Comparison of ENCODE assay signal across 10 cellular contexts in the genomic region with DNA sequence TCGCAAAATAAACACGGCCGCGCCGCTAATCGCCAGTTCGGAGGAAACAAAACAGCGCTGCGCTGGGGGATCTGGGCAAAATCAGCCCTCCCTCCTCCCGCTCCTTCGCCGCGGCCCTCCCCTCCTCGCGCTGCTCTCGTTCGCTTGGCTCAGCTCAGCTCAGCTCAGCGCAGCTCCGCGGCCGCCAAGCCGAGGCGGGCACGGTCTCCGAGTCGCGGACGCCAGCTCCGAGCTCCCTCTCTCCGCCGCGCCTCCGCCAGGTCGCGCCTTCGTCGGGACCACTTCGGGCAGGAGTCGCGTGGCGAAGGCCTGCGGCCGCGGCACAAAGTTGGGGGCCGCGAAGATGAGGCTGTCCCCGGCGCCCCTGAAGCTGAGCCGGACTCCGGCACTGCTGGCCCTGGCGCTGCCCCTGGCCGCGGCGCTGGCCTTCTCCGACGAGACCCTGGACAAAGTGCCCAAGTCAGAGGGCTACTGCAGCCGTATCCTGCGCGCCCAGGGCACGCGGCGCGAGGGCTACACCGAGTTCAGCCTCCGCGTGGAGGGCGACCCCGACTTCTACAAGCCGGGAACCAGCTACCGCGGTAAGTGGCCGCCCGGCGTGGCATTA. TPM values are rescaled to one million over a fixed set of nuclear protein-coding genes. Genes with fewer than 3 reads are reported as not detected.
DNase-seq lines count a peak whose midpoint lies in the region; ATAC-seq and TF ChIP-seq lines count a peak whose summit lies in the region.
"Had no signal": no experiment of that assay in that cellular context is flagged by ENCODE, and none has a peak within 500 bp of the region (broad histone marks: within the 10 kb centered on the region; RNA-seq: fewer than 3 reads in every experiment).

A gene (plus strand): TSS at position 162 of the 607 bp plus-strand sequence. CDS start 182 bp downstream, at position 344.

- no peak for TF ChIP-seq POLR2A in heart left ventricle (IDR thresholded peaks at IDR 0.05)
- no peak for TF ChIP-seq POLR2A in prostate gland (IDR thresholded peaks at IDR 0.05)

- peak within 1 kb of the TSS; percentile 70 for H3K4me3 Mint-ChIP-seq in activated naive CD4-positive, alpha-beta T cell treated with anti-CD3 and anti-CD28 coated beads for 36 hours

- H3K27me3 Mint-ChIP-seq in activated naive CD4-positive, alpha-beta T cell treated with anti-CD3 and anti-CD28 coated beads for 36 hours (ENCODE audit: low read depth): peaks cover 39% of the 10 kb centered on the region

- H3K4me1 Mint-ChIP-seq in activated naive CD4-positive, alpha-beta T cell treated with anti-CD3 and anti-CD28 coated beads for 36 hours (ENCODE audit: low read depth): peaks cover 7% of the 10 kb centered on the region

- no peaks in the 10 kb centered on the region for H3K9me3 Mint-ChIP-seq in activated naive CD4-positive, alpha-beta T cell treated with anti-CD3 and anti-CD28 coated beads for 36 hours

- no peaks in the 10 kb centered on the region for H3K9me3 ChIP-seq in heart left ventricle
- no peaks in the 10 kb centered on the region for H3K9me3 ChIP-seq in prostate gland

- H3K27ac ChIP-seq in heart left ventricle: peak within 1 kb of the TSS in 9 of 12 donors; percentile 6 to 66 (median 53)
- H3K27ac ChIP-seq in prostate gland: peak within 1 kb of the TSS; percentile 18 to 46
- H3K27ac ChIP-seq: C4-2B had no signal

- CTCF ChIA-PET in activated naive CD4-positive, alpha-beta T cell treated with anti-CD3 and anti-CD28 coated beads for 36 hours (lab: Charles Lee): interaction anchor here (0.9 to 4.0 kb wide), 6 partner anchors 8 to 287 kb away, joined by 3 to 33 read pairs (median 6); no protein-coding TSS in a partner anchor

- TF ChIP-seq CTCF in heart left ventricle (IDR thresholded peaks at IDR 0.05) (peak in 1 of 12 donors; percentile 4), prostate gland (IDR thresholded peaks at IDR 0.05) (no peak)

- H3K36me3 ChIP-seq in heart left ventricle (no peaks in the 10 kb centered on the region), prostate gland (no peaks in the 10 kb centered on the region)

- H3K27ac Mint-ChIP-seq in activated naive CD4-positive, alpha-beta T cell treated with anti-CD3 and anti-CD28 coated beads for 36 hours: no peak within 1 kb of the TSS

- H3K4me1 ChIP-seq in heart left ventricle (peaks cover 0 to 30% (median 9%) of the 10 kb centered on the region in 12 donors), prostate gland (replicated peaks) (no peaks in the 10 kb centered on the region)

- H3K36me3 Mint-ChIP-seq in activated naive CD4-positive, alpha-beta T cell treated with anti-CD3 and anti-CD28 coated beads for 36 hours (ENCODE audit: low read depth): no peaks in the 10 kb centered on the region

- H3K27me3 ChIP-seq in heart left ventricle (peaks cover 10 to 81% (median 46%) of the 10 kb centered on the region in 9 donors), prostate gland (replicated peaks; ENCODE audit: insufficient read depth) (peaks cover 14% of the 10 kb centered on the region)

- 1 to 3% (median 1%) methylated on average over 46 to 74 of the region's 74 CpGs for WGBS in heart left ventricle, 4 donors
- 2% methylated on average over 46 of the region's 74 CpGs for WGBS in prostate gland

- intact Hi-C loops in activated naive CD4-positive, alpha-beta T cell treated with anti-CD3 and anti-CD28 coated beads for 36 hours (cut with micrococcal nuclease): loop anchor here (2.0 to 5.0 kb wide), 2 partner anchors 102 to 295 kb away; a partner anchor contains a TSS
- intact Hi-C loops in heart left ventricle (cut with DNase I) (no loop called here), prostate gland (cut with DNase I) (no loop called here)

- ATAC-seq in heart left ventricle (peak; percentile 35 to 83 (median 70)), HG03159 (IDR thresholded peaks at IDR 0.05; ENCODE audit: unreplicated experiment) (no peak), HG03571 (IDR thresholded peaks at IDR 0.05; ENCODE audit: unreplicated experiment) (no peak)

- DNase-seq in NCI-H2171 treated with DMSO at 0.1 percent for 48 hours (lab: John Stamatoyannopoulos, UW) (peak; percentile 54), NCI-H2171 (lab: John Stamatoyannopoulos, UW) (no peak), heart left ventricle (peak; percentile 29 to 73 (median 51)), prostate gland (ENCODE audit: low spot score) (no peak), HCEC 1CT (no peak)
- DNase-seq in activated naive CD4-positive, alpha-beta T cell treated with anti-CD3 and anti-CD28 coated beads for 36 hours: peak; percentile 67

- H3K4me3 ChIP-seq in heart left ventricle (peak within 1 kb of the TSS; percentile 32 to 60 (median 52)), prostate gland (peak within 1 kb of the TSS; percentile 23 to 29)

RNA-seq across cellular contexts. Expression of the gene that starts here (rescaled TPM):
- total RNA-seq in activated naive CD4-positive, alpha-beta T cell treated with anti-CD3 and anti-CD28 coated beads for 36 hours: under 1 TPM; 0.24 to 0.25 TPM
- total RNA-seq in heart left ventricle: 10 to 100 TPM in 4 of 9 donors, 1 to 10 TPM in 5; 3.0 to 20.0 (median 6.8) TPM
- 1 to 10 TPM; 1.6 to 9.5 TPM for polyA plus RNA-seq in heart left ventricle
- total RNA-seq in prostate gland: 10 to 100 TPM; 13.7 to 28.2 TPM
- total RNA-seq: RPMI7951 had no signal

Comparison
In these comparisons a context has a peak if more than half of its experiments do, and no peak if none do; other contexts are left out.
1. DNase-seq: peak in NCI-H2171 treated with DMSO at 0.1 percent for 48 hours (single experiment) and heart left ventricle (5 of 5); none in NCI-H2171 (single experiment), prostate gland (single experiment) and HCEC 1CT (single experiment).
2. Peak in DNase-seq in activated naive CD4-positive, alpha-beta T cell treated with anti-CD3 and anti-CD28 coated beads for 36 hours; RNA of the gene not detected or under 1 TPM.
3. ATAC-seq: peak in heart left ventricle (4 of 4); none in HG03159 (single experiment) and HG03571 (single experiment).